1 cellular context compared by ENCODE assay signal in genomic region chr1:154616659-154617345, GRCh38.
TF ChIP-seq lines count a peak whose summit lies in the region.

No MANE protein-coding gene starts in this region.

TF ChIP-seq in K562, 482 proteins besides CTCF, POLR2A, EP300 and RAD21 (continued from another document and continues in another):
- TF ChIP-seq THRA (IDR thresholded peaks at IDR 0.05) (no peak), KAT7 (CRISPR knock-in tag; IDR thresholded peaks at IDR 0.05; ENCODE audit: borderline replicate concordance) (0 out of 2 replicates have a peak, but pooled peaks have one; percentile 39), ESRRA (IDR thresholded peaks at IDR 0.05; ENCODE audit: borderline replicate concordance, low read depth) (no peak), JUNB (CRISPR knock-in tag; conservative IDR thresholded peaks at IDR 0.05) (no peak), ADNP (tag; IDR thresholded peaks at IDR 0.05) (no peak), TSHZ1 (CRISPR knock-in tag; IDR thresholded peaks at IDR 0.05) (no peak), SMARCA4 (IDR thresholded peaks at IDR 0.05) (peak; percentile 48; the same call in 1 of the 2 replicates), ZBTB12 (CRISPR knock-in tag; IDR thresholded peaks at IDR 0.05) (no peak), CAMTA2 (CRISPR knock-in tag; conservative IDR thresholded peaks at IDR 0.05) (no peak), ETV1 (tag; conservative IDR thresholded peaks at IDR 0.05; ENCODE audit: low read depth) (no peak), ZNF511 (CRISPR knock-in tag; IDR thresholded peaks at IDR 0.05) (no peak), ETS1 (conservative IDR thresholded peaks at IDR 0.05; ENCODE audit: control insufficient read depth, low read depth, low read length) (no peak), ZNF436 (CRISPR knock-in tag; IDR thresholded peaks at IDR 0.05) (no peak), BRF2 (IDR thresholded peaks at IDR 0.05; ENCODE audit: borderline replicate concordance, insufficient read depth, insufficient read length) (no peak), MCM2 (IDR thresholded peaks at IDR 0.05; ENCODE audit: low read depth) (no peak), HES1 (IDR thresholded peaks at IDR 0.05; ENCODE audit: low read depth) (peak; percentile 40; the same call in 1 of the 2 replicates), HDAC1 (IDR thresholded peaks at IDR 0.05) (no peak), ATF7 (IDR thresholded peaks at IDR 0.05) (peak; percentile 57), HIVEP1 (CRISPR knock-in tag; IDR thresholded peaks at IDR 0.05) (no peak), CBX3 (IDR thresholded peaks at IDR 0.05; ENCODE audit: borderline replicate concordance in 1 of 2, low read length in 2 of 2) (no peak), ZHX1 (conservative IDR thresholded peaks at IDR 0.05; ENCODE audit: low read length) (no peak), EP400 (IDR thresholded peaks at IDR 0.05) (no peak), CBFA2T2 (conservative IDR thresholded peaks at IDR 0.05) (peak; percentile 38; the same call in 1 of the 2 replicates), ZNF217 (CRISPR knock-in tag; IDR thresholded peaks at IDR 0.05) (no peak), RNF219 (CRISPR knock-in tag; IDR thresholded peaks at IDR 0.05) (no peak), LARP7 (IDR thresholded peaks at IDR 0.05) (no peak), HMGXB4 (CRISPR knock-in tag; IDR thresholded peaks at IDR 0.05) (no peak), PATZ1 (CRISPR knock-in tag; IDR thresholded peaks at IDR 0.05; ENCODE audit: borderline replicate concordance) (no peak), PHF8 (IDR thresholded peaks at IDR 0.05; ENCODE audit: borderline replicate concordance, low read length) (no peak), DDX20 (tag; IDR thresholded peaks at IDR 0.05; ENCODE audit: low read depth) (no peak), RFX7 (CRISPR knock-in tag; IDR thresholded peaks at IDR 0.05) (no peak), ARID1B (IDR thresholded peaks at IDR 0.05) (peak; percentile 67), MAFG (tag; conservative IDR thresholded peaks at IDR 0.05) (peak; percentile 50), ARID4B (CRISPR knock-in tag; IDR thresholded peaks at IDR 0.05) (no peak)
